ENCODE assay signal across 8 cellular contexts in genomic region chr1:228101994-228102790, GRCh38. TPM values are rescaled to one million over a fixed set of nuclear protein-coding genes. Genes with fewer than 3 reads are reported as not detected.
A peak's percentile ranks its signal among the peaks of the same experiment; 100 is the strongest.
DNase-seq lines count a peak whose midpoint lies in the region; ATAC-seq, FAIRE-seq and TF ChIP-seq lines count a peak whose summit lies in the region.

No MANE protein-coding gene starts in this region.

- peak overlapping the region; percentile 55 for H3K27ac ChIP-seq in BLaER1
- peak overlapping the region; percentile 90 for H3K27ac ChIP-seq in layer of hippocampus (ENCODE audit: low read depth, low read length)

- peak overlapping the region; percentile 97 for H3K4me2 ChIP-seq in BLaER1

- DNase-seq in GM19239 (ENCODE audit: insufficient read length, low spot score) (peak; percentile 53), T-cell (peak in 33 of 34 experiments; percentile 23 to 70 (median 54)), NCI-H774 (lab: John Stamatoyannopoulos, UW) (no peak)
- DNase-seq in stimulated activated CD8-positive, alpha-beta memory T cell treated with anti-CD3 and anti-CD28 coated beads, Interleukin-2, amount 100 ng/mL, for 48 hours (ENCODE audit: low read depth in 2 of 2): peak; percentile 37 to 48

- peak overlapping the region; percentile 94 for H3K4me3 ChIP-seq in BLaER1

- ATAC-seq in HG03460 (IDR thresholded peaks at IDR 0.05; ENCODE audit: unreplicated experiment) (peak; percentile 26), T-cell (replicated peaks in 1 of 4) (peak; percentile 46 to 54 (median 50))

- H3K27me3 Mint-ChIP-seq in T-cell (no peaks in the 10 kb centered on the region), brain (peaks cover 7% of the 10 kb centered on the region)

- no peaks in the 10 kb centered on the region for H3K27me3 ChIP-seq in BLaER1
- no peaks in the 10 kb centered on the region for H3K27me3 ChIP-seq in layer of hippocampus (ENCODE audit: control insufficient read depth, insufficient read depth, low read length)

- peaks cover 64% of the 10 kb centered on the region for H3K36me3 ChIP-seq in BLaER1

- FAIRE-seq in GM19239 (lab: Jason Lieb, UNC): no peak

- H4K20me1 ChIP-seq in BLaER1: peaks cover 55% of the 10 kb centered on the region

- H3K36me3 Mint-ChIP-seq in T-cell: peaks cover 28% of the 10 kb centered on the region
- peaks cover 27% of the 10 kb centered on the region for H3K36me3 Mint-ChIP-seq in brain

- H3K9me3 ChIP-seq in BLaER1: no peaks in the 10 kb centered on the region

- H3K4me3 Mint-ChIP-seq in T-cell: peak overlapping the region; percentile 75 to 95 (median 76)
- H3K4me3 Mint-ChIP-seq in brain: peak overlapping the region; percentile 74 to 93 (median 79)

- H3K27ac Mint-ChIP-seq in T-cell (peak overlapping the region; percentile 61 to 80), brain (peak overlapping the region in 1 of 5 experiments; percentile 59)

- H3K4me1 ChIP-seq in BLaER1: peaks cover 24% of the 10 kb centered on the region

- H3K9me3 Mint-ChIP-seq in T-cell: no peaks in the 10 kb centered on the region
- peaks cover 0 to 6% (median 0%) of the 10 kb centered on the region in 5 experiments for H3K9me3 Mint-ChIP-seq in brain

- H3K4me1 Mint-ChIP-seq in T-cell (peaks cover 28 to 38% (median 30%) of the 10 kb centered on the region in 3 donors), brain (peaks cover 24% of the 10 kb centered on the region)

- POLR2A ChIA-PET in T-cell (lab: Charles Lee): interaction anchor here in 1 of 2 donors (0.5 kb wide), 1 partner anchor 48 kb away, joined by 3 read pairs; no protein-coding TSS in a partner anchor

- CTCF ChIA-PET in T-cell (lab: Charles Lee): interaction anchor here in 1 of 2 donors (0.8 kb wide), 1 partner anchor 103 kb away, joined by 3 read pairs; no protein-coding TSS in a partner anchor

- TF ChIP-seq CTCF in brain (conservative IDR thresholded peaks at IDR 0.05): peak in 1 of 2 experiments; percentile 35

- H3K9ac ChIP-seq in BLaER1: peak overlapping the region; percentile 87

RNA-seq across cellular contexts. Expression of gene C1orf35, which starts 0.9 kb away (rescaled TPM):
- total RNA-seq in T-cell: 10 to 100 TPM; 19.7 to 34.0 (median 32.3) TPM
- 16.3 TPM for polyA plus RNA-seq in brain (ENCODE audit: insufficient read depth, low read depth, low replicate concordance)

RNA-seq across cellular contexts. Expression of gene MRPL55, which starts 6.9 kb away (rescaled TPM):
- 10 to 100 TPM; 49.7 to 63.5 (median 55.9) TPM for total RNA-seq in T-cell
- 153 TPM for polyA plus RNA-seq in brain (ENCODE audit: insufficient read depth, low read depth, low replicate concordance)

RNA-seq across cellular contexts. Expression of gene ARF1, which starts 19.7 kb away (rescaled TPM):
- 100 to 1,000 TPM; 232 to 309 (median 258) TPM for total RNA-seq in T-cell
- polyA plus RNA-seq in brain (ENCODE audit: insufficient read depth, low read depth, low replicate concordance): 566 TPM

RNA-seq across cellular contexts. Expression of gene GUK1, which starts 37.9 kb away (rescaled TPM):
- total RNA-seq in T-cell: 100 to 1,000 TPM; 201 to 318 (median 223) TPM
- 402 TPM for polyA plus RNA-seq in brain (ENCODE audit: insufficient read depth, low read depth, low replicate concordance)

RNA-seq across cellular contexts. Expression of gene GJC2, which starts 47.5 kb away (rescaled TPM):
- total RNA-seq in T-cell: 1 to 10 TPM; 1.1 to 3.1 (median 1.6) TPM
- polyA plus RNA-seq in brain (ENCODE audit: insufficient read depth, low read depth, low replicate concordance): 22.7 TPM
